Comparison of ENCODE assay signal across 20 cellular contexts in the genomic region with DNA sequence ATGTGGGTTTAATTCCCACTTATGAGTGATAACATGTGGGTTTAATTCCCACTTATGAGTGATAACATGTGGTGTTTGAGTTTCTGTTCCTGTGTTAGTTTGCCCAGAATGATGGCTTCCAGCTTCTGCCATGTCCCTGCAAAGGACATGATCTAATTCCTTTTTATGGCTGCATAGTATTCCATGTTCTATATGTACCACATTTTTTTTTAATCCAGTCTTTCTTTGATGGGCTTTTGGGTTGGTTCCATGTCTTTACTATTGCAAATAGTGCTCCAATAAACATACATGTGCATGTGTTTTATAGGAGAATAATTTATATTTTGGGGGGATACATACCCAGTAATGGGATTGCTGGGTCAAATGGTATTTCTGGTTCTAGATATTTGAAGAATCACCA.
DNase-seq lines count a peak whose midpoint lies in the region; ATAC-seq, FAIRE-seq and TF ChIP-seq lines count a peak whose summit lies in the region.
"Had no signal": no experiment of that assay in that cellular context is flagged by ENCODE, and none has a peak within 500 bp of the region (broad histone marks: within the 10 kb centered on the region; RNA-seq: fewer than 3 reads in every experiment).

No MANE protein-coding gene starts in this region.

- no peak overlapping the region for H2BK120ac ChIP-seq in H1 (replicated peaks; ENCODE audit: low read depth, low read length)

- H3K9me2 ChIP-seq in SK-N-SH, result no peaks in the 10 kb centered on the region
- no peaks in the 10 kb centered on the region for H3K9me2 ChIP-seq in PC-9 (ENCODE audit: insufficient read depth)

- no peak overlapping the region for H2BK15ac ChIP-seq in H1 (ENCODE audit: low read length)

- H3K79me1 ChIP-seq in H1 (ENCODE audit: low read depth, low read length), result no peaks in the 10 kb centered on the region

- DNase-seq in SK-N-SH (no peak), H1 (ENCODE audit: low read depth in 1 of 2, low spot score in 2 of 2) (no peak), PC-9 (no peak)
- DNase-seq: AML-193; Caco-2; Calu3; CD4-positive, alpha-beta T cell; CD8-positive, alpha-beta T cell; DMS79 treated with DMSO at 0.1 percent for 48 hours; GF-D8 had no signal

- H3K27me3 ChIP-seq in SK-N-SH (ENCODE audit: insufficient read depth) (no peaks in the 10 kb centered on the region; the same call in 1 of the 2 replicates), H1 (replicated peaks in 1 of 4; ENCODE audit: control insufficient read depth in 3 of 4, extremely low read depth in 1 of 4, insufficient read depth in 3 of 4, low read length in 3 of 4) (no peaks in the 10 kb centered on the region), PC-9 (ENCODE audit: insufficient read depth, low read depth) (no peaks in the 10 kb centered on the region)
- H3K27me3 ChIP-seq: BLaER1 treated with 17β-estradiol and CSF1 and Interleukin-3, amounts not matched to agents 10 nM and 100 nM had no signal

- H3K4me3 ChIP-seq in SK-N-SH (ENCODE audit: low read depth in 2 of 2, low read length in 1 of 2) (no peak overlapping the region; a peak in 1 of 4 replicates), HEK293 (ENCODE audit: low read depth, low read length) (no peak overlapping the region), H1 (ENCODE audit: extremely low read depth in 1 of 4, insufficient read depth in 2 of 4, low read depth in 3 of 4, low read length in 4 of 4) (no peak overlapping the region), PC-9 (no peak overlapping the region)
- H3K4me3 ChIP-seq: A549; BLaER1 treated with 17β-estradiol and CSF1 and Interleukin-3, amounts not matched to agents 10 nM and 100 nM had no signal

- H3K9me3 ChIP-seq in SK-N-SH, result no peaks in the 10 kb centered on the region
- H3K9me3 ChIP-seq in HEK293 (ENCODE audit: control insufficient read depth, insufficient read depth, low read depth, low read length), result no peaks in the 10 kb centered on the region
- 0 out of 4 replicates have a peak, but pooled peaks cover 0 to 6% of the 10 kb centered on the region in 2 experiments for H3K9me3 ChIP-seq in H1 (ENCODE audit: insufficient read depth in 2 of 2, low read depth in 1 of 2, low read length in 1 of 2)
- no peaks in the 10 kb centered on the region for H3K9me3 ChIP-seq in PC-9 (ENCODE audit: insufficient read depth, low read depth)
- H3K9me3 ChIP-seq: A549, Caco-2 had no signal

- H3K23ac ChIP-seq in H1 (ENCODE audit: insufficient read length), result no peak overlapping the region

- H4K5ac ChIP-seq in H1 (ENCODE audit: insufficient read length, low read depth, low read length), result no peak overlapping the region

- no peak overlapping the region for H3K18ac ChIP-seq in H1 (ENCODE audit: extremely low read depth, low read length)

- no peaks in the 10 kb centered on the region for H4K20me1 ChIP-seq in SK-N-SH (ENCODE audit: insufficient read depth)
- H4K20me1 ChIP-seq in H1 (replicated peaks in 1 of 2; ENCODE audit: control insufficient read depth in 1 of 2, insufficient read depth in 2 of 2, low read length in 2 of 2), result no peaks in the 10 kb centered on the region
- no peaks in the 10 kb centered on the region for H4K20me1 ChIP-seq in PC-9 (ENCODE audit: insufficient read depth)
- H4K20me1 ChIP-seq: BLaER1 treated with 17β-estradiol and CSF1 and Interleukin-3, amounts not matched to agents 10 nM and 100 nM had no signal

- no peak overlapping the region for H3K56ac ChIP-seq in H1 (replicated peaks; ENCODE audit: insufficient read length, low read depth, low read length)

- POLR2A ChIA-PET in SK-N-SH (lab: Yijun Ruan, JAX), result no interaction called here
- POLR2A ChIA-PET in HEK293 (lab: Yijun Ruan, JAX), result no interaction called here
- POLR2A ChIA-PET in H1 (lab: Charles Lee; ENCODE audit: partially characterized antibody), result no interaction called here
- POLR2A ChIA-PET in PC-9 (lab: Charles Lee; ENCODE audit: unreplicated experiment), result no interaction called here

- no peaks in the 10 kb centered on the region for H3K4me1 ChIP-seq in SK-N-SH (ENCODE audit: control insufficient read depth in 1 of 2, insufficient read depth in 2 of 2, low read depth in 1 of 2, low read length in 1 of 2)
- H3K4me1 ChIP-seq in HEK293 (ENCODE audit: control insufficient read depth, insufficient read depth, low read length), result no peaks in the 10 kb centered on the region
- peaks cover 0 to 20% (median 11%) of the 10 kb centered on the region in 4 experiments; a peak in 4 of 7 replicates for H3K4me1 ChIP-seq in H1 (replicated peaks in 1 of 4; ENCODE audit: control insufficient read depth in 3 of 4, insufficient read depth in 4 of 4, low read length in 3 of 4)
- H3K4me1 ChIP-seq in PC-9 (replicated peaks; ENCODE audit: insufficient read depth), result no peaks in the 10 kb centered on the region
- H3K4me1 ChIP-seq: A549; BLaER1 treated with 17β-estradiol and CSF1 and Interleukin-3, amounts not matched to agents 10 nM and 100 nM; Caco-2 had no signal

- no peak overlapping the region for H4K8ac ChIP-seq in H1 (ENCODE audit: extremely low read depth, insufficient read depth, low read length)

- TF ChIP-seq POLR2A in H1 (IDR thresholded peaks at IDR 0.05; ENCODE audit: control extremely low read depth in 1 of 2, low read depth in 2 of 2, low read length in 2 of 2), result no peak

- H2BK12ac ChIP-seq in H1 (ENCODE audit: low read depth, low read length), result no peak overlapping the region

- no peak for ATAC-seq in SK-N-SH treated with all-trans-retinoic acid at 6 μM for 48 hours
- ATAC-seq: A549; CD8-positive, alpha-beta T cell had no signal

- TF ChIP-seq EP300 in SK-N-SH (IDR thresholded peaks at IDR 0.05; ENCODE audit: borderline replicate concordance in 1 of 2, low read depth in 1 of 2, low read length in 1 of 2) (no peak), H1 (IDR thresholded peaks at IDR 0.05; ENCODE audit: borderline replicate concordance in 1 of 2, low read depth in 2 of 2, low read length in 2 of 2) (no peak)

- intact Hi-C loops in PC-9 (cut with micrococcal nuclease; ENCODE audit: unreplicated experiment), result no loop called here

- no peak overlapping the region for H2BK5ac ChIP-seq in H1 (ENCODE audit: low read depth, low read length)

- H3K27ac ChIP-seq in SK-N-SH (ENCODE audit: low read depth in 2 of 2, low read length in 1 of 2), result no peak overlapping the region
- no peak overlapping the region for H3K27ac ChIP-seq in HEK293 (ENCODE audit: extremely low read depth, low read depth, low read length)
- no peak overlapping the region for H3K27ac ChIP-seq in H1 (ENCODE audit: low read depth, low read length)
- H3K27ac ChIP-seq in PC-9, result no peak overlapping the region
- H3K27ac ChIP-seq: 22Rv1; A549; BLaER1 treated with 17β-estradiol and CSF1 and Interleukin-3, amounts not matched to agents 10 nM and 100 nM; C4-2B had no signal

- H4K91ac ChIP-seq in H1 (replicated peaks; ENCODE audit: insufficient read length, low read length), result no peak overlapping the region

- CTCF ChIA-PET in SK-N-SH (lab: Yijun Ruan, JAX), result no interaction called here
- CTCF ChIA-PET in HEK293 (lab: Yijun Ruan, JAX), result no interaction called here
- CTCF ChIA-PET in H1 (lab: Charles Lee; ENCODE audit: partially characterized antibody), result no interaction called here
- CTCF ChIA-PET in PC-9 (lab: Charles Lee), result no interaction called here

- no peak overlapping the region for H2BK20ac ChIP-seq in H1 (ENCODE audit: low read length)

- H3K23me2 ChIP-seq in H1 (ENCODE audit: low read depth, low read length), result no peaks in the 10 kb centered on the region

- H2AK5ac ChIP-seq in H1 (ENCODE audit: low read depth, low read length), result no peak overlapping the region

- H3K4ac ChIP-seq in H1 (replicated peaks; ENCODE audit: insufficient read length, low read depth, low read length), result no peak overlapping the region

- no peak overlapping the region for H3K9ac ChIP-seq in SK-N-SH
- no peak overlapping the region for H3K9ac ChIP-seq in H1 (replicated peaks in 1 of 4; ENCODE audit: extremely low read depth in 1 of 4, low read depth in 3 of 4, low read length in 3 of 4)
- H3K9ac ChIP-seq: BLaER1 treated with 17β-estradiol and CSF1 and Interleukin-3, amounts not matched to agents 10 nM and 100 nM had no signal

- H2AFZ ChIP-seq in SK-N-SH (ENCODE audit: low read depth) (no peak overlapping the region), H1 (ENCODE audit: low read length) (no peak overlapping the region), PC-9 (no peak overlapping the region)

- BruUV-seq in PC-9 (replicated peaks; lab: Mats Ljungman, UMichigan), result no TSS peak

- FAIRE-seq in H1 (lab: Jason Lieb, UNC), result peak; percentile 87
- FAIRE-seq: A549, D721Med, G401.6, GM12892, GM18507 had no signal

- H3K14ac ChIP-seq in H1 (ENCODE audit: insufficient read length), result no peak overlapping the region

- H3K36me3 ChIP-seq in SK-N-SH (replicated peaks in 1 of 2; ENCODE audit: control insufficient read depth in 1 of 2, insufficient read depth in 2 of 2, low read length in 1 of 2) (no peaks in the 10 kb centered on the region), HEK293 (ENCODE audit: control insufficient read depth in 2 of 2, insufficient read depth in 1 of 2, low read length in 2 of 2) (no peaks in the 10 kb centered on the region), H1 (ENCODE audit: control insufficient read depth in 2 of 4, insufficient read depth in 4 of 4, low read length in 3 of 4) (peaks cover 0 to 5% (median 0%) of the 10 kb centered on the region in 4 experiments; a peak in 1 of 8 replicates), PC-9 (ENCODE audit: low read depth) (no peaks in the 10 kb centered on the region)
- H3K36me3 ChIP-seq: BLaER1 treated with 17β-estradiol and CSF1 and Interleukin-3, amounts not matched to agents 10 nM and 100 nM had no signal

- TF ChIP-seq RAD21 in SK-N-SH (IDR thresholded peaks at IDR 0.05; ENCODE audit: low read length), result no peak
- no peak for TF ChIP-seq RAD21 in H1 (IDR thresholded peaks at IDR 0.05 in 1 of 2, conservative IDR thresholded peaks at IDR 0.05 in 1 of 2; ENCODE audit: low read depth in 2 of 2, low read length in 2 of 2)

- H3F3A ChIP-seq in SK-N-SH (replicated peaks; ENCODE audit: insufficient read depth) (no peaks in the 10 kb centered on the region), PC-9 (ENCODE audit: insufficient read depth, low read depth) (no peaks in the 10 kb centered on the region)

- no peak overlapping the region for H3K4me2 ChIP-seq in SK-N-SH
- H3K4me2 ChIP-seq in H1 (ENCODE audit: insufficient read depth in 1 of 2, low read depth in 2 of 2, low read length in 2 of 2), result no peak overlapping the region
- H3K4me2 ChIP-seq in PC-9, result no peak overlapping the region
- H3K4me2 ChIP-seq: A549; BLaER1 treated with 17β-estradiol and CSF1 and Interleukin-3, amounts not matched to agents 10 nM and 100 nM had no signal

- TF ChIP-seq CTCF in SK-N-SH (IDR thresholded peaks at IDR 0.05), result no peak
- TF ChIP-seq CTCF in HEK293 (tag by site-specific recombination; IDR thresholded peaks at IDR 0.05), result no peak
- TF ChIP-seq CTCF in H1 (IDR thresholded peaks at IDR 0.05; ENCODE audit: control extremely low read depth in 1 of 3, insufficient read depth in 1 of 3, low read depth in 1 of 3, low read length in 3 of 3), result no peak
- TF ChIP-seq CTCF in PC-9 (conservative IDR thresholded peaks at IDR 0.05), result no peak

- H3K79me2 ChIP-seq in SK-N-SH (ENCODE audit: insufficient read depth) (no peaks in the 10 kb centered on the region), H1 (ENCODE audit: control insufficient read depth in 1 of 2, insufficient read depth in 2 of 2, low read length in 2 of 2) (no peaks in the 10 kb centered on the region), PC-9 (ENCODE audit: low read depth) (no peaks in the 10 kb centered on the region)

TF ChIP-seq in H1, 55 proteins besides CTCF, POLR2A, EP300 and RAD21 (continues in another document):
- no peak for TF ChIP-seq SP4 (IDR thresholded peaks at IDR 0.05; ENCODE audit: low read length)
